In the genomic region with DNA sequence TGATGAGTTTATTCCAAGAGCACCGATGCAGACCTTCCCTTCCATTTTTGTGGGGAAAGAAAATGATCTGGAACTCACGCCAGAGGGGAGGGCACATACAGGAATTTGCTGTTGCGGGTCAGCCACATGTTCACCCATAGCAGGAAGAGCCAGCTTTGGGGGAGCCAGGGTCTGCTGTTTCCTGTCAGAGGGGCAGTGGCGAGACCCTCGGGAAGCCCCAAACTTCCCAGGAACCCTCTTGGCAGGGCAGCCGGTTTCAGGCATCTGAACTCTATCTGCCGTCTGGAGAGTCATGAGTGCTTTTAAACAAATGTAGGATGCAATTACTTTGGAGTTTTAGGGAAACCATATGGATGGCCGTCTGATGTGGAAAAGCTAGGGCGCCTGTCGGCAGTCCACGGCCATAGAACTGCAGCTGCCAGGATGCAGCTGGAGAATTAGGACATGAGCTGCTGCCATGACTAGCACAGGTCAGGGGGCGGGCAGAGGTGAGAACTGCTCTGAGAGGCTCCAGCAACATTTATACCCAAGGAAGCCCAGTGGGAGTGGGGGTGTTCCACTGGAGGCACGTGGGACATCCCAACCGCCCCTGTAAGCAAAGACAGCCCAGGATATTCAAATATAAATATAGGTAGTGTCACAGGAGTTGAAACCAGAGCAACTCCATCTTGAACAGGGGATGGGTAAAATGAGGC, we compare ENCODE assay signal across 17 cellular contexts. TPM values are rescaled to one million over a fixed set of nuclear protein-coding genes. Genes with fewer than 3 reads are reported as not detected.
DNase-seq lines count a peak whose midpoint lies in the region; ATAC-seq and TF ChIP-seq lines count a peak whose summit lies in the region.
"Had no signal": no experiment of that assay in that cellular context is flagged by ENCODE, and none has a peak within 500 bp of the region (broad histone marks: within the 10 kb centered on the region; RNA-seq: fewer than 3 reads in every experiment).

No MANE protein-coding gene starts in this region.

- H3K27me3 ChIP-seq in H9 (ENCODE audit: insufficient read depth, low read length) = no peaks in the 10 kb centered on the region
- H3K27me3 ChIP-seq in esophagus muscularis mucosa = no peaks in the 10 kb centered on the region

- H3K4me1 ChIP-seq in H9 (ENCODE audit: insufficient read depth, low read length) = peaks cover 16% of the 10 kb centered on the region; the same call in 1 of the 2 replicates
- H3K4me1 ChIP-seq in esophagus muscularis mucosa = peaks cover 0 to 14% (median 4%) of the 10 kb centered on the region in 4 donors

- no peak for ATAC-seq in natural killer cell
- no peak for ATAC-seq in GM21737 (IDR thresholded peaks at IDR 0.05; ENCODE audit: unreplicated experiment)
- ATAC-seq: Panc1, Right ventricle myocardium inferior had no signal

- H3K4me3 Mint-ChIP-seq in H9 (no peak overlapping the region), natural killer cell (no peak overlapping the region)
- H3K4me3 Mint-ChIP-seq: GM23338 had no signal

- no peaks in the 10 kb centered on the region for H4K20me1 ChIP-seq in H9 (ENCODE audit: control insufficient read depth, insufficient read depth, insufficient read length)

- H3K23ac ChIP-seq in H9 (ENCODE audit: insufficient read length, low read depth, low read length) = no peak overlapping the region

- H3K18ac ChIP-seq in H9 (ENCODE audit: insufficient read length, low read depth, low read length) = no peak overlapping the region

- no peak overlapping the region for H4K8ac ChIP-seq in H9 (replicated peaks; ENCODE audit: insufficient read length, low read depth, low read length)

- no peak overlapping the region for H2AK5ac ChIP-seq in H9 (ENCODE audit: insufficient read length, low read length)

- no peak for TF ChIP-seq POLR2A in esophagus muscularis mucosa (IDR thresholded peaks at IDR 0.05; ENCODE audit: low read depth)

- TF ChIP-seq CTCF in H9 (conservative IDR thresholded peaks at IDR 0.05) = no peak
- TF ChIP-seq CTCF in esophagus muscularis mucosa (IDR thresholded peaks at IDR 0.05) = no peak
- TF ChIP-seq CTCF in natural killer cell (IDR thresholded peaks at IDR 0.05) = no peak

- H3K36me3 ChIP-seq in esophagus muscularis mucosa = no peaks in the 10 kb centered on the region

- WGBS in H9 (ENCODE audit: extremely low coverage, insufficient read length, low lambda C conversion rate) = no CpG with 5 or more reads among the region's 14 CpGs
- 68% methylated on average over 13 of the region's 14 CpGs for WGBS in esophagus muscularis mucosa

- no peak overlapping the region for H4K5ac ChIP-seq in H9 (ENCODE audit: insufficient read length, low read depth, low read length)

- peaks cover 6% of the 10 kb centered on the region for H3K27me3 Mint-ChIP-seq in H9 (ENCODE audit: low read depth)
- peaks cover 0 to 3% of the 10 kb centered on the region in 2 donors for H3K27me3 Mint-ChIP-seq in natural killer cell (ENCODE audit: low read depth in 2 of 2)
- H3K27me3 Mint-ChIP-seq: CD8-positive, alpha-beta memory T cell had no signal

- no peaks in the 10 kb centered on the region for H3K79me1 ChIP-seq in H9 (ENCODE audit: insufficient read depth, low read depth, low read length, poor library complexity, severe bottlenecking)

- H3K4me2 ChIP-seq in H9 (ENCODE audit: insufficient read depth, insufficient read length, low read length) = no peak overlapping the region

- peaks cover 64 to 77% of the 10 kb centered on the region in 2 experiments for H3K4me1 Mint-ChIP-seq in H9
- H3K4me1 Mint-ChIP-seq in natural killer cell = peaks cover 47 to 56% of the 10 kb centered on the region in 2 donors

- H3K9ac ChIP-seq in H9 (ENCODE audit: extremely low read depth, insufficient read length, low read length) = no peak overlapping the region

- no peak overlapping the region for H3K56ac ChIP-seq in H9 (ENCODE audit: insufficient read length, low read depth, low read length)

- H3K4ac ChIP-seq in H9 (ENCODE audit: low read depth, low read length) = no peak overlapping the region

- intact Hi-C loops in esophagus muscularis mucosa (cut with DNase I) (no loop called here), natural killer cell (cut with micrococcal nuclease) (loop anchor here (5.0 kb wide), 1 partner anchor 126 kb away; no protein-coding TSS in a partner anchor)

- no peak overlapping the region for H3K4me3 ChIP-seq in esophagus muscularis mucosa
- H3K4me3 ChIP-seq: GM23338 had no signal

- H2BK20ac ChIP-seq in H9 (ENCODE audit: low read depth, low read length, poor library complexity, severe bottlenecking) = no peak overlapping the region

- H2AFZ ChIP-seq in H9 (ENCODE audit: low read length) = no peak overlapping the region
- H2AFZ ChIP-seq: GM23338 had no signal

- peak overlapping the region in 2 of 3 experiments; percentile 55 to 60; a peak in 3 of 7 replicates for H3K27ac Mint-ChIP-seq in H9
- H3K27ac Mint-ChIP-seq in natural killer cell = peak overlapping the region; percentile 84 to 89
- H3K27ac Mint-ChIP-seq: GM23338 had no signal

- no peaks in the 10 kb centered on the region for H3K9me3 ChIP-seq in H9 (ENCODE audit: control insufficient read depth, low read depth, low read length)
- H3K9me3 ChIP-seq in esophagus muscularis mucosa = no peaks in the 10 kb centered on the region

- H3K27ac ChIP-seq in H9 (ENCODE audit: insufficient read length, low read depth, low read length) (no peak overlapping the region), esophagus muscularis mucosa (replicated peaks in 1 of 4) (no peak overlapping the region)
- H3K27ac ChIP-seq: 22Rv1 had no signal

- no peak overlapping the region for H4K91ac ChIP-seq in H9 (ENCODE audit: insufficient read length, low read depth, low read length)

- no peaks in the 10 kb centered on the region for H3K23me2 ChIP-seq in H9 (ENCODE audit: insufficient read length, low read depth, low read length, poor library complexity, severe bottlenecking)

- peaks cover 8 to 9% (median 9%) of the 10 kb centered on the region in 3 experiments for H3K36me3 Mint-ChIP-seq in H9 (ENCODE audit: insufficient read depth in 1 of 3, low read depth in 3 of 3)
- H3K36me3 Mint-ChIP-seq in natural killer cell = no peaks in the 10 kb centered on the region
- H3K36me3 Mint-ChIP-seq: CD8-positive, alpha-beta memory T cell had no signal

- H2BK12ac ChIP-seq in H9 (ENCODE audit: insufficient read length, low read depth, low read length) = no peak overlapping the region

- DNase-seq in DMS 273 (lab: John Stamatoyannopoulos, UW; ENCODE audit: unreplicated experiment) (peak; percentile 34), DMS 273 treated with DMSO at 0.1 percent for 48 hours (lab: John Stamatoyannopoulos, UW) (no peak), H9 (no peak), esophagus muscularis mucosa (ENCODE audit: extremely low spot score) (peak; percentile 90), natural killer cell (no peak), NCI-H146 treated with DMSO at 0.1 percent for 48 hours (lab: John Stamatoyannopoulos, UW; ENCODE audit: unreplicated experiment) (no peak), foreskin melanocyte (no peak)
- DNase-seq: CD8-positive, alpha-beta memory T cell; NCI-H1105 treated with DMSO at 0.1 percent for 48 hours; NCI-H187 treated with DMSO at 0.1 percent for 48 hours; NCI-H446; NCI-H774 had no signal

- H2BK5ac ChIP-seq in H9 (ENCODE audit: insufficient read length, low read length) = no peak overlapping the region

- no peaks in the 10 kb centered on the region for H3K79me2 ChIP-seq in H9 (ENCODE audit: insufficient read depth, low read length)

- H3K9me3 Mint-ChIP-seq in H9 (peaks cover 8 to 13% of the 10 kb centered on the region in 2 experiments), natural killer cell (no peaks in the 10 kb centered on the region)
- H3K9me3 Mint-ChIP-seq: CD8-positive, alpha-beta memory T cell had no signal

- no peak overlapping the region for H3T11ph ChIP-seq in H9 (ENCODE audit: low read length)

- no peak overlapping the region for H3K14ac ChIP-seq in H9 (ENCODE audit: insufficient read depth, low read length)

- no peak for TF ChIP-seq EP300 in esophagus muscularis mucosa (IDR thresholded peaks at IDR 0.05)

- no peak overlapping the region for H2BK15ac ChIP-seq in H9 (ENCODE audit: low read depth, low read length)

- H2BK120ac ChIP-seq in H9 (ENCODE audit: low read depth, low read length, poor library complexity, severe bottlenecking) = no peak overlapping the region

RNA-seq across cellular contexts. Expression of gene SERPINB9, which starts 14.8 kb away (rescaled TPM):
- 382 and 390 TPM in 2 replicates for total RNA-seq in H9 (2021)
- 10 to 100 TPM in 1 of 4 donors, 1 to 10 TPM in 3; 5.4 to 17.7 (median 6.2) TPM for total RNA-seq in esophagus muscularis mucosa
- 10 to 100 TPM; 34.9 to 54.3 (median 47.3) TPM for total RNA-seq in natural killer cell

RNA-seq across cellular contexts. Expression of gene SERPINB6, which starts 53.4 kb away (rescaled TPM):
- 39.0 and 40.6 TPM in 2 replicates for total RNA-seq in H9 (2021)
- 100 to 1,000 TPM; 114 to 125 (median 124) TPM for total RNA-seq in esophagus muscularis mucosa
- 100 to 1,000 TPM; 120 to 135 (median 129) TPM for total RNA-seq in natural killer cell

Comparison
In these comparisons a context has a peak if more than half of its experiments do, and no peak if none do; other contexts are left out.
1. DNase-seq: peak in DMS 273 (single experiment) and esophagus muscularis mucosa (single experiment); none in DMS 273 treated with DMSO at 0.1 percent for 48 hours (single experiment), H9 (single experiment), natural killer cell (single experiment), NCI-H146 treated with DMSO at 0.1 percent for 48 hours (single experiment) and foreskin melanocyte (single experiment).